8 cellular contexts compared by ENCODE assay signal in the genomic region with DNA sequence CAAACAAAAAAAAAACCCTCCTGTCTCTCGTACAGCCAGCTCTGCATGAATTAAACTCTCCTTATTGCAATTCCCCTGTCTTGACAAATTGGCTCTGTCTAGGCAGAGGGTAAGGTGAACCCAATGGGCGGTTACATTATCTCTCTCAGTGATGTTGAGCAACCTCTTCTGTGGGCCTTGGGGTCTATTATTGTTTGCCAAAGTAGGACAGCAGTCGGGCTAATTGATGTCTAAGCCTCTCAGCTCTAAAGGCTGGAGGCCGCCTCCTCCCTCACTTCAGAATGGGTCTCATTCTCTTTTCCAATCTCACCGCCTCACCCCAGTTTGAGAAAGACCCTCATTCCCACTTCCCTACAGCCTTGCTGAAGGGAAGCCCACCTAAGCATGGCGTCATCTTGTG. TPM values are rescaled to one million over a fixed set of nuclear protein-coding genes. Genes with fewer than 3 reads are reported as not detected.
DNase-seq lines count a peak whose midpoint lies in the region; ATAC-seq and TF ChIP-seq lines count a peak whose summit lies in the region.

No MANE protein-coding gene starts in this region.

- H3K4me1 ChIP-seq in adipocyte (ENCODE audit: control insufficient read depth, insufficient read depth, low read length) (peaks cover 54% of the 10 kb centered on the region), lung (ENCODE audit: control insufficient read depth in 2 of 2, insufficient read depth in 2 of 2, low read length in 2 of 2) (peaks cover 0 to 21% of the 10 kb centered on the region in 2 donors), testis (peaks cover 35% of the 10 kb centered on the region), aorta (ENCODE audit: control insufficient read depth in 1 of 2, insufficient read depth in 2 of 2, low read length in 2 of 2) (no peaks in the 10 kb centered on the region)

- H3K36me3 Mint-ChIP-seq in activated CD4-positive, alpha-beta T cell treated with anti-CD3 and anti-CD28 coated beads, Interleukin-2, amount 10 ng/mL, durations not matched to agents 7 days and 5 days (ENCODE audit: low read depth): peaks cover 9% of the 10 kb centered on the region

- intact Hi-C loops in testis (cut with DNase I; ENCODE audit: low total_unique reads): no loop called here
- intact Hi-C loops in aorta (cut with DNase I): loop anchor here (5.0 kb wide), 2 partner anchors 34 to 84 kb away; no protein-coding TSS in a partner anchor

- no peaks in the 10 kb centered on the region for H3K9me3 Mint-ChIP-seq in activated CD4-positive, alpha-beta T cell treated with anti-CD3 and anti-CD28 coated beads, Interleukin-2, amount 10 ng/mL, durations not matched to agents 7 days and 5 days

- POLR2A ChIA-PET in activated CD4-positive, alpha-beta T cell treated with anti-CD3 and anti-CD28 coated beads, Interleukin-2, amount 10 ng/mL, durations not matched to agents 7 days and 5 days (lab: Charles Lee): interaction anchor here (1.1 to 1.4 kb wide), 2 partner anchors 115 to 122 kb away, joined by 3 to 6 read pairs; a partner anchor contains a TSS

- peaks cover 6% of the 10 kb centered on the region for H3K36me3 ChIP-seq in adipocyte (ENCODE audit: control insufficient read depth, insufficient read depth, low read length, severe bottlenecking)
- peaks cover 0 to 2% of the 10 kb centered on the region in 2 donors for H3K36me3 ChIP-seq in lung (ENCODE audit: control insufficient read depth in 2 of 2, insufficient read depth in 2 of 2, low read length in 2 of 2)
- H3K36me3 ChIP-seq in testis (ENCODE audit: low read depth, missing control alignments): no peaks in the 10 kb centered on the region
- H3K36me3 ChIP-seq in aorta (ENCODE audit: control insufficient read depth in 1 of 2, insufficient read depth in 2 of 2, low read length in 1 of 2): no peaks in the 10 kb centered on the region

- no peak for TF ChIP-seq POLR2A in testis (IDR thresholded peaks at IDR 0.05)

- WGBS in lung, 2 donors: 84 to 89% methylated on average over 6 of the region's 6 CpGs
- WGBS in testis, 2 donors: 89 to 90% methylated on average over 6 of the region's 6 CpGs
- WGBS in aorta, 2 donors: 91 to 92% methylated on average over 6 of the region's 6 CpGs

- CTCF ChIA-PET in activated CD4-positive, alpha-beta T cell treated with anti-CD3 and anti-CD28 coated beads, Interleukin-2, amount 10 ng/mL, durations not matched to agents 7 days and 5 days (lab: Charles Lee): interaction anchor here (0.7 to 3.1 kb wide), 3 partner anchors 11 to 573 kb away, joined by 3 to 14 read pairs (median 3); no protein-coding TSS in a partner anchor

- H3K27me3 Mint-ChIP-seq in activated CD4-positive, alpha-beta T cell treated with anti-CD3 and anti-CD28 coated beads, Interleukin-2, amount 10 ng/mL, durations not matched to agents 7 days and 5 days: no peaks in the 10 kb centered on the region

- H3K27me3 ChIP-seq in adipocyte (replicated peaks; ENCODE audit: control insufficient read depth, insufficient read depth, low read length): no peaks in the 10 kb centered on the region
- no peaks in the 10 kb centered on the region for H3K27me3 ChIP-seq in lung (ENCODE audit: control insufficient read depth, insufficient read depth)
- H3K27me3 ChIP-seq in testis: no peaks in the 10 kb centered on the region
- no peaks in the 10 kb centered on the region for H3K27me3 ChIP-seq in aorta (ENCODE audit: control insufficient read depth in 1 of 2, insufficient read depth in 2 of 2, low read length in 1 of 2)

- no peak for TF ChIP-seq CTCF in lung (IDR thresholded peaks at IDR 0.05; ENCODE audit: control extremely low read depth, extremely low read depth)
- no peak for TF ChIP-seq CTCF in testis (IDR thresholded peaks at IDR 0.05)

- no peak for DNase-seq in activated CD4-positive, alpha-beta T cell treated with anti-CD3 and anti-CD28 coated beads, Interleukin-2, amount 10 ng/mL, durations not matched to agents 7 days and 5 days
- no peak for DNase-seq in activated CD4-positive, alpha-beta T cell treated with anti-CD3 and anti-CD28 coated beads, Interleukin-2, amount 50 U/mL, for 4 hours
- DNase-seq in adipocyte (ENCODE audit: low read depth) (peak; percentile 15), lung (ENCODE audit: low spot score) (no peak), testis (no peak), HT-29 (ENCODE audit: low spot score) (no peak), aorta (no peak)

- H3K4me1 Mint-ChIP-seq in activated CD4-positive, alpha-beta T cell treated with anti-CD3 and anti-CD28 coated beads, Interleukin-2, amount 10 ng/mL, durations not matched to agents 7 days and 5 days: peaks cover 70% of the 10 kb centered on the region

- H3K4me3 ChIP-seq in adipocyte (ENCODE audit: low read length): peak overlapping the region; percentile 56
- H3K4me3 ChIP-seq in lung: no peak overlapping the region
- H3K4me3 ChIP-seq in testis: no peak overlapping the region
- no peak overlapping the region for H3K4me3 ChIP-seq in aorta (ENCODE audit: low read length in 2 of 2)

- H3K9me3 ChIP-seq in adipocyte (ENCODE audit: control insufficient read depth, low read length) (no peaks in the 10 kb centered on the region), lung (ENCODE audit: control insufficient read depth in 2 of 2, insufficient read depth in 1 of 2, low read length in 1 of 2) (no peaks in the 10 kb centered on the region), testis (no peaks in the 10 kb centered on the region), aorta (ENCODE audit: control insufficient read depth, low read length) (no peaks in the 10 kb centered on the region)

- peak overlapping the region; percentile 98 for H3K27ac Mint-ChIP-seq in activated CD4-positive, alpha-beta T cell treated with anti-CD3 and anti-CD28 coated beads, Interleukin-2, amount 10 ng/mL, durations not matched to agents 7 days and 5 days

- H3K27ac ChIP-seq in lung (ENCODE audit: low read depth in 1 of 2, low read length in 1 of 2): peak overlapping the region; percentile 96 to 97
- H3K27ac ChIP-seq in testis: peak overlapping the region; percentile 11 to 90
- peak overlapping the region in 1 of 2 donors; percentile 6 for H3K27ac ChIP-seq in aorta (ENCODE audit: low read depth in 1 of 2, low read length in 2 of 2)

- ATAC-seq in lung (ENCODE audit: insufficient read depth, low FRiP score) (no peak), HG02870 (IDR thresholded peaks at IDR 0.05; ENCODE audit: unreplicated experiment) (no peak), aorta (ENCODE audit: low FRiP score) (no peak)

- H3K9ac ChIP-seq in adipocyte (ENCODE audit: low read length): peak overlapping the region; percentile 83

- H3K4me3 Mint-ChIP-seq in activated CD4-positive, alpha-beta T cell treated with anti-CD3 and anti-CD28 coated beads, Interleukin-2, amount 10 ng/mL, durations not matched to agents 7 days and 5 days: peak overlapping the region; percentile 39

RNA-seq across cellular contexts. Expression of a gene that starts 1.3 kb away (rescaled TPM):
- 10 to 100 TPM; 40.9 TPM for total RNA-seq in activated CD4-positive, alpha-beta T cell treated with anti-CD3 and anti-CD28 coated beads, Interleukin-2, amount 10 ng/mL, durations not matched to agents 7 days and 5 days
- total RNA-seq in lung (10 to 100 TPM in 1 of 2 donors, 1 to 10 TPM in 1; 7.3 to 15.6 TPM), testis (10 to 100 TPM; 10.1 to 10.6 TPM), aorta (10 to 100 TPM in 1 of 2 donors, 1 to 10 TPM in 1; 9.1 to 16.0 TPM)
- polyA plus RNA-seq in lung (1 to 10 TPM; 5.5 to 9.0 TPM), testis (ENCODE audit: insufficient read depth, low read depth, low replicate concordance) (8.0 TPM), aorta (10 to 100 TPM in 1 of 2 donors, 1 to 10 TPM in 1; 5.6 to 10.7 TPM)
- total RNA-seq in HT-29 (2014; rRNA removed; shearing (Covaris generic)): 5.8 and 8.8 TPM in 2 replicates

RNA-seq across cellular contexts. Expression of a gene that starts 2.7 kb away (rescaled TPM):
- total RNA-seq in activated CD4-positive, alpha-beta T cell treated with anti-CD3 and anti-CD28 coated beads, Interleukin-2, amount 10 ng/mL, durations not matched to agents 7 days and 5 days: 10 to 100 TPM; 49.5 to 52.1 TPM
- 10 to 100 TPM; 18.5 to 39.9 TPM for total RNA-seq in lung
- polyA plus RNA-seq in lung: 10 to 100 TPM; 15.8 to 25.7 TPM
- 100 to 1,000 TPM in 1 of 2 donors, 10 to 100 TPM in 1; 92.5 to 118 TPM for total RNA-seq in testis
- polyA plus RNA-seq in testis (ENCODE audit: insufficient read depth, low read depth, low replicate concordance): 31.4 TPM
- total RNA-seq in HT-29 (2014; rRNA removed; shearing (Covaris generic)): 102 and 106 TPM in 2 replicates
- total RNA-seq in aorta: 10 to 100 TPM; 27.8 to 39.5 TPM
- 10 to 100 TPM; 16.8 to 19.2 TPM for polyA plus RNA-seq in aorta

RNA-seq across cellular contexts. Expression of a gene that starts 29.2 kb away (rescaled TPM):
- under 1 TPM; 0.42 to 0.79 TPM for total RNA-seq in activated CD4-positive, alpha-beta T cell treated with anti-CD3 and anti-CD28 coated beads, Interleukin-2, amount 10 ng/mL, durations not matched to agents 7 days and 5 days
- total RNA-seq in lung (under 1 TPM in 1 of 2 donors, not detected in 1; 0.21 TPM), testis (1 to 10 TPM; 5.3 to 7.6 TPM), aorta (under 1 TPM in 1 of 2 donors, not detected in 1; 0.16 TPM)
- polyA plus RNA-seq in lung (under 1 TPM; 0.24 to 0.27 TPM), testis (ENCODE audit: insufficient read depth, low read depth, low replicate concordance) (7.1 TPM), aorta (under 1 TPM in 1 of 2 donors, not detected in 1; 0.88 TPM)
- total RNA-seq in HT-29 (2014; rRNA removed; shearing (Covaris generic)): 2.9 and 3.0 TPM in 2 replicates

RNA-seq across cellular contexts. Expression of a gene that starts 38.8 kb away (rescaled TPM):
- 100 to 1,000 TPM; 463 to 610 TPM for total RNA-seq in activated CD4-positive, alpha-beta T cell treated with anti-CD3 and anti-CD28 coated beads, Interleukin-2, amount 10 ng/mL, durations not matched to agents 7 days and 5 days
- total RNA-seq in lung (100 to 1,000 TPM; 518 to 912 TPM), testis (100 to 1,000 TPM; 230 to 243 TPM), aorta (1,000 to 10,000 TPM; 1,566 to 1,734 TPM)
- polyA plus RNA-seq in lung (1,000 to 10,000 TPM in 1 of 2 donors, 100 to 1,000 TPM in 1; 481 to 1,176 TPM), testis (ENCODE audit: insufficient read depth, low read depth, low replicate concordance) (189 TPM), aorta (1,000 to 10,000 TPM in 1 of 2 donors, 100 to 1,000 TPM in 1; 239 to 1,307 TPM)
- total RNA-seq in HT-29 (2014; rRNA removed; shearing (Covaris generic)): 50.1 and 61.5 TPM in 2 replicates

RNA-seq across cellular contexts. Expression of a gene that starts 50.1 kb away (rescaled TPM):
- total RNA-seq in activated CD4-positive, alpha-beta T cell treated with anti-CD3 and anti-CD28 coated beads, Interleukin-2, amount 10 ng/mL, durations not matched to agents 7 days and 5 days: 10 to 100 TPM; 61.1 to 75.6 TPM
- total RNA-seq in lung: 10 to 100 TPM; 44.6 to 53.2 TPM
- polyA plus RNA-seq in lung: 10 to 100 TPM; 21.5 to 25.0 TPM
- 10 to 100 TPM; 86.8 to 91.2 TPM for total RNA-seq in testis
- 94.5 TPM for polyA plus RNA-seq in testis (ENCODE audit: insufficient read depth, low read depth, low replicate concordance)
- 28.8 and 30.2 TPM in 2 replicates for total RNA-seq in HT-29 (2014; rRNA removed; shearing (Covaris generic))
- total RNA-seq in aorta: 10 to 100 TPM; 51.3 to 59.6 TPM
- polyA plus RNA-seq in aorta: 10 to 100 TPM; 16.4 to 41.1 TPM
